In genomic region chr16:11254913-11255736, GRCh38 we compare ENCODE assay signal across 9 cellular contexts. TPM values are rescaled to one million over a fixed set of nuclear protein-coding genes. Genes with fewer than 3 reads are reported as not detected.
DNase-seq lines count a peak whose midpoint lies in the region; ATAC-seq and TF ChIP-seq lines count a peak whose summit lies in the region.
"Had no signal": no experiment of that assay in that cellular context is flagged by ENCODE, and none has a peak within 500 bp of the region (broad histone marks: within the 10 kb centered on the region; RNA-seq: fewer than 3 reads in every experiment).

No MANE protein-coding gene starts in this region.

- in situ Hi-C loops in gastrocnemius medialis (cut with MboI; ENCODE audit: low sequenced_read_pairs in 4 of 4), result no loop called here

- peak overlapping the region; percentile 69 for H3K4me3 ChIP-seq in GM12875 (ENCODE audit: low read depth, low read length)
- H3K4me3 ChIP-seq in Peyer's patch, result peak overlapping the region; percentile 83 to 99 (median 97)
- peak overlapping the region; percentile 95 for H3K4me3 ChIP-seq in right cardiac atrium (ENCODE audit: low read length)
- peak overlapping the region; percentile 70 to 94 (median 84) for H3K4me3 ChIP-seq in gastrocnemius medialis

- H3K4me1 Mint-ChIP-seq in activated naive CD8-positive, alpha-beta T cell (ENCODE audit: low read depth), result peaks cover 59% of the 10 kb centered on the region

- H3K36me3 ChIP-seq in Peyer's patch (no peaks in the 10 kb centered on the region), gastrocnemius medialis (no peaks in the 10 kb centered on the region)

- TF ChIP-seq POLR2A in Peyer's patch (IDR thresholded peaks at IDR 0.05) (no peak), gastrocnemius medialis (IDR thresholded peaks at IDR 0.05) (no peak)

- peak overlapping the region; percentile 93 for H3K4me3 Mint-ChIP-seq in activated naive CD8-positive, alpha-beta T cell

- H3K36me3 Mint-ChIP-seq in activated naive CD8-positive, alpha-beta T cell, result peaks cover 15% of the 10 kb centered on the region

- WGBS in right cardiac atrium, result 3% methylated on average over 105 of the region's 105 CpGs

- DNase-seq in Peyer's patch (peak; percentile 74 to 75 (median 75)), right cardiac atrium (peak; percentile 42 to 74 (median 73)), gastrocnemius medialis (peak in 1 of 2 donors; percentile 26), NCI-H187 (lab: John Stamatoyannopoulos, UW) (no peak)

- no peaks in the 10 kb centered on the region for H3K9me3 ChIP-seq in Peyer's patch
- H3K9me3 ChIP-seq in right cardiac atrium (ENCODE audit: control insufficient read depth, low read length), result no peaks in the 10 kb centered on the region
- H3K9me3 ChIP-seq in gastrocnemius medialis, result no peaks in the 10 kb centered on the region

- intact Hi-C loops in right cardiac atrium (cut with DNase I), result loop anchor here (2.0 to 10.0 kb wide), 8 partner anchors 100 to 890 kb away; no protein-coding TSS in a partner anchor
- intact Hi-C loops in gastrocnemius medialis (cut with DNase I; ENCODE audit: low total_unique reads), result loop anchor here (2.0 to 10.0 kb wide), 2 partner anchors 30 to 510 kb away; partner anchors contain the start of gene NUBP1

- H3K27ac ChIP-seq in Peyer's patch (peak overlapping the region; percentile 98 to 99 (median 98)), right cardiac atrium (ENCODE audit: low read length) (no peak overlapping the region), gastrocnemius medialis (peak overlapping the region; percentile 94 to 99 (median 96))

- TF ChIP-seq CTCF in GM12875 (IDR thresholded peaks at IDR 0.05; ENCODE audit: borderline replicate concordance, insufficient read depth, low read depth, low read length), result peak; percentile 59
- peak in 3 of 6 experiments; percentile 19 to 39 (median 22) for TF ChIP-seq CTCF in Peyer's patch (IDR thresholded peaks at IDR 0.05)
- TF ChIP-seq CTCF in gastrocnemius medialis (IDR thresholded peaks at IDR 0.05 in 4 of 5, conservative IDR thresholded peaks at IDR 0.05 in 1 of 5), result no peak

- H3K9me3 Mint-ChIP-seq in activated naive CD8-positive, alpha-beta T cell (ENCODE audit: low read depth), result no peaks in the 10 kb centered on the region

- no peaks in the 10 kb centered on the region for H3K27me3 ChIP-seq in Peyer's patch
- H3K27me3 ChIP-seq in right cardiac atrium (ENCODE audit: control insufficient read depth, insufficient read depth), result no peaks in the 10 kb centered on the region
- no peaks in the 10 kb centered on the region for H3K27me3 ChIP-seq in gastrocnemius medialis

- H3K4me1 ChIP-seq in Peyer's patch (peaks cover 3 to 44% (median 13%) of the 10 kb centered on the region in 4 donors), right cardiac atrium (ENCODE audit: control insufficient read depth, insufficient read depth, low read length) (peaks cover 10% of the 10 kb centered on the region), gastrocnemius medialis (peaks cover 15 to 16% of the 10 kb centered on the region in 2 donors)

- ATAC-seq in HG02759 (IDR thresholded peaks at IDR 0.05; ENCODE audit: unreplicated experiment), result peak; percentile 2
- no peak for ATAC-seq in right cardiac atrium
- ATAC-seq in gastrocnemius medialis, result peak in 1 of 2 donors; percentile 13
- no peak for ATAC-seq in HG02973 (IDR thresholded peaks at IDR 0.05; ENCODE audit: unreplicated experiment)

- H3K27ac Mint-ChIP-seq in activated naive CD8-positive, alpha-beta T cell, result peak overlapping the region; percentile 46

- H3K27me3 Mint-ChIP-seq in activated naive CD8-positive, alpha-beta T cell, result no peaks in the 10 kb centered on the region

RNA-seq across cellular contexts. Expression of gene SOCS1, which starts 0.9 kb away (rescaled TPM):
- total RNA-seq in Peyer's patch (10 to 100 TPM in 3 of 4 donors, 1 to 10 TPM in 1; 8.7 to 19.0 (median 15.3) TPM), right cardiac atrium (1 to 10 TPM in 3 of 4 donors, under 1 TPM in 1; 0.96 to 5.5 (median 2.2) TPM), gastrocnemius medialis (1 to 10 TPM; 1.1 to 5.5 (median 3.1) TPM)
- 2.1 TPM for polyA plus RNA-seq in right cardiac atrium

RNA-seq across cellular contexts. Expression of gene TNP2, which starts 14.0 kb away (rescaled TPM):
- total RNA-seq in Peyer's patch (not detected), right cardiac atrium (not detected), gastrocnemius medialis (not detected)
- polyA plus RNA-seq in right cardiac atrium, result not detected
- total RNA-seq: frontal cortex had no signal

RNA-seq across cellular contexts. Expression of gene PRM3, which starts 18.3 kb away (rescaled TPM):
- not detected for total RNA-seq in Peyer's patch
- total RNA-seq in right cardiac atrium, result not detected
- polyA plus RNA-seq in right cardiac atrium, result not detected
- not detected for total RNA-seq in gastrocnemius medialis
- total RNA-seq: frontal cortex had no signal

RNA-seq across cellular contexts. Expression of gene PRM2, which starts 21.2 kb away (rescaled TPM):
- total RNA-seq in Peyer's patch (not detected), right cardiac atrium (not detected), gastrocnemius medialis (not detected)
- polyA plus RNA-seq in right cardiac atrium, result not detected
- total RNA-seq: frontal cortex had no signal

RNA-seq across cellular contexts. Expression of gene PRM1, which starts 26.0 kb away (rescaled TPM):
- total RNA-seq in Peyer's patch, result not detected
- total RNA-seq in right cardiac atrium, result not detected
- not detected for polyA plus RNA-seq in right cardiac atrium
- not detected for total RNA-seq in gastrocnemius medialis
- total RNA-seq: frontal cortex had no signal

Comparison
In these comparisons a context has a peak if more than half of its experiments do, and no peak if none do; other contexts are left out.
1. DNase-seq: peak in Peyer's patch (3 of 3) and right cardiac atrium (3 of 3); none in NCI-H187 (0 of 2).
2. Peak in every context shown above with its lines, with median percentiles within 50 percentile points of each other: H3K4me3 ChIP-seq.